8 cellular contexts compared by ENCODE assay signal in genomic region chr4:145618912-145619638, GRCh38. TPM values are rescaled to one million over a fixed set of nuclear protein-coding genes. Genes with fewer than 3 reads are reported as not detected.
A peak's percentile ranks its signal among the peaks of the same experiment; 100 is the strongest.
DNase-seq lines count a peak whose midpoint lies in the region; ATAC-seq and TF ChIP-seq lines count a peak whose summit lies in the region.

Gene MMAA, plus strand, starts transcription at chr4:145619385. Its CDS starts 19,755 bp downstream, at chr4:145639140.

- CTCF ChIA-PET in mammary epithelial cell (lab: Charles Lee; ENCODE audit: low non-redundant PET) = interaction anchor here (0.6 kb wide), 1 partner anchor 739 kb away, joined by 11 read pairs; no protein-coding TSS in a partner anchor

- peak; percentile 89 for DNase-seq in ACHN
- DNase-seq in NCI-H2196 (lab: John Stamatoyannopoulos, UW; ENCODE audit: unreplicated experiment) = peak; percentile 76
- peak; percentile 99 for DNase-seq in WERI-Rb-1
- peak; percentile 87 for DNase-seq in mammary epithelial cell
- peak; percentile 99 for DNase-seq in iPS-NIHi7 (ENCODE audit: extremely low spot score)
- peak; percentile 67 for DNase-seq in smooth muscle cell of the brain vasculature (ENCODE audit: low read depth, low spot score)

- in situ Hi-C loops in ACHN (cut with HindIII; ENCODE audit: low pct_ligation_motif_present, low pct_unique_long_range_greater_than_20kb, low sequenced_read_pairs) (no loop called here), mammary epithelial cell (cut with MboI; ENCODE audit: low sequenced_read_pairs in 2 of 2) (no loop called here)

- peaks cover 19% of the 10 kb centered on the region for H3K4me1 ChIP-seq in mammary epithelial cell (ENCODE audit: insufficient read depth, low read length)

- peak within 1 kb of the TSS; percentile 96 for H3K4me2 ChIP-seq in mammary epithelial cell (ENCODE audit: insufficient read depth, low read depth, low read length)

- no TSS peak for BruUV-seq in mammary epithelial cell (replicated peaks; lab: Mats Ljungman, UMichigan)

- ATAC-seq in GM18858 (IDR thresholded peaks at IDR 0.05; ENCODE audit: unreplicated experiment) (peak; percentile 67), HG03095 (IDR thresholded peaks at IDR 0.05; ENCODE audit: unreplicated experiment) (peak; percentile 90)

- H3K4me3 ChIP-seq in WERI-Rb-1 (ENCODE audit: low read depth, low read length) (peak within 1 kb of the TSS; percentile 75), mammary epithelial cell (replicated peaks in 1 of 3; ENCODE audit: insufficient read depth in 1 of 3, low read depth in 2 of 3, low read length in 3 of 3) (peak within 1 kb of the TSS; percentile 71 to 100 (median 96))

- 3% methylated on average over 29 of the region's 69 CpGs for WGBS in mammary epithelial cell (ENCODE audit: low coverage, missing lambda C conversion rate)

- H3K36me3 ChIP-seq in WERI-Rb-1 (no peaks in the 10 kb centered on the region), mammary epithelial cell (ENCODE audit: insufficient read depth, low read length) (peaks cover 4% of the 10 kb centered on the region)

- H2AFZ ChIP-seq in mammary epithelial cell (ENCODE audit: low read depth, low read length) = peak within 1 kb of the TSS; percentile 99

- intact Hi-C loops in mammary epithelial cell (cut with micrococcal nuclease) = loop anchor here (1.0 to 5.0 kb wide), 6 partner anchors 114 to 1293 kb away; partner anchors contain the start of gene ZNF827

- dilution Hi-C loops in mammary epithelial cell (cut with HindIII; ENCODE audit: low sequenced_read_pairs) = loop anchor here (25.0 kb wide), 1 partner anchor 382 kb away; no protein-coding TSS in a partner anchor

- H4K20me1 ChIP-seq in mammary epithelial cell (ENCODE audit: insufficient read depth, low read length) = no peaks in the 10 kb centered on the region

- TF ChIP-seq CTCF in WERI-Rb-1 (IDR thresholded peaks at IDR 0.05; ENCODE audit: low read depth, low read length) = peak; percentile 64
- TF ChIP-seq CTCF in mammary epithelial cell (conservative IDR thresholded peaks at IDR 0.05 in 1 of 2, IDR thresholded peaks at IDR 0.05 in 1 of 2; ENCODE audit: extremely low read depth in 1 of 2, insufficient read depth in 1 of 2, low read depth in 1 of 2, low read length in 2 of 2) = peak; percentile 25 to 55

- H3K9me3 ChIP-seq in WERI-Rb-1 (ENCODE audit: severe bottlenecking) = no peaks in the 10 kb centered on the region
- H3K9me3 ChIP-seq in mammary epithelial cell (replicated peaks; ENCODE audit: insufficient read depth, low read length) = no peaks in the 10 kb centered on the region

- peaks cover 22% of the 10 kb centered on the region for H3K79me2 ChIP-seq in mammary epithelial cell (ENCODE audit: insufficient read depth, low read length)

- H3K27me3 ChIP-seq in WERI-Rb-1 (ENCODE audit: insufficient read depth, low read depth, severe bottlenecking) (no peaks in the 10 kb centered on the region), mammary epithelial cell (ENCODE audit: insufficient read depth, low read length) (no peaks in the 10 kb centered on the region)

- H3K9ac ChIP-seq in mammary epithelial cell (ENCODE audit: insufficient read depth, low read length) = peak within 1 kb of the TSS; percentile 93

- H3K27ac ChIP-seq in WERI-Rb-1 = peak within 1 kb of the TSS; percentile 74
- H3K27ac ChIP-seq in mammary epithelial cell (ENCODE audit: insufficient read depth, low read depth, low read length) = peak within 1 kb of the TSS; percentile 98

RNA-seq across cellular contexts. Expression of gene MMAA, which starts in this region (rescaled TPM):
- total RNA-seq in mammary epithelial cell = 1 to 10 TPM; 5.3 to 8.4 TPM
- 2.6 TPM for polyA plus RNA-seq in mammary epithelial cell
- polyA minus RNA-seq in mammary epithelial cell = 3.4 TPM

Comparison
In these comparisons a context has a peak if more than half of its experiments do, and no peak if none do; other contexts are left out.
1. Peak in every context shown above with its lines: DNase-seq, ATAC-seq, H3K4me3 ChIP-seq and H3K27ac ChIP-seq.